ENCODE assay signal across 1 cellular context in the genomic region with DNA sequence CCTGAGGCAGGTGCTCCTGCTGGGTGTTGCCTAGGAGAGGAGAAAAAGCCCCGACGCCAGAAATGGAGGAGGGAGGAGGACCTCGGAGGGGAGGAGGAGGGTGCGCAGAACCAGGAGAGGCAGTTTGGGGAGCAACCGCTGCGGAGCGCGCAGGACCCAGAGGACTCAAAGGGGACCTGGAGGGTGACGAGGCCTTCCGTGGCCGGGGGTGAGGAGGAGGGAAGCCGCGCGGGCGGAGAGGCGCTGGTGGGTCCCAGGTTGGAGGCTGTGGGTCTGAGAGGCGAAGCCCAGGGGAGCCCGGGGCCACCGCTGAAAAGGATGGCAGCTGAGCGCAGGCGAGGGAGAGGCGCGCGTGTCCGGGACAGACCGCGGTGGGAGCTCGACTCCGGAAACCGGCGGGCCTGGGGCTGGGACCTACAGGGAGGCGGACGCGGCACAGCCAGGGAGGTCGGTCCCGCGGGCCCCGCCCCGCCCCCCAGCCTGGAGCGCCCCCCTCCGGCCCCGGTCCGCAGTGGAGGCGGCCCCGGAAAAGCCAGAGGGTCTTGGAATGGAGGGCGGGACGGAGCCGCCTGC.
TF ChIP-seq lines count a peak whose summit lies in the region.

No MANE protein-coding gene starts in this region.

TF ChIP-seq in HepG2, 621 proteins besides CTCF, POLR2A, EP300 and RAD21 (continued from another document and continues in another):
- TF ChIP-seq, protein P1, sequence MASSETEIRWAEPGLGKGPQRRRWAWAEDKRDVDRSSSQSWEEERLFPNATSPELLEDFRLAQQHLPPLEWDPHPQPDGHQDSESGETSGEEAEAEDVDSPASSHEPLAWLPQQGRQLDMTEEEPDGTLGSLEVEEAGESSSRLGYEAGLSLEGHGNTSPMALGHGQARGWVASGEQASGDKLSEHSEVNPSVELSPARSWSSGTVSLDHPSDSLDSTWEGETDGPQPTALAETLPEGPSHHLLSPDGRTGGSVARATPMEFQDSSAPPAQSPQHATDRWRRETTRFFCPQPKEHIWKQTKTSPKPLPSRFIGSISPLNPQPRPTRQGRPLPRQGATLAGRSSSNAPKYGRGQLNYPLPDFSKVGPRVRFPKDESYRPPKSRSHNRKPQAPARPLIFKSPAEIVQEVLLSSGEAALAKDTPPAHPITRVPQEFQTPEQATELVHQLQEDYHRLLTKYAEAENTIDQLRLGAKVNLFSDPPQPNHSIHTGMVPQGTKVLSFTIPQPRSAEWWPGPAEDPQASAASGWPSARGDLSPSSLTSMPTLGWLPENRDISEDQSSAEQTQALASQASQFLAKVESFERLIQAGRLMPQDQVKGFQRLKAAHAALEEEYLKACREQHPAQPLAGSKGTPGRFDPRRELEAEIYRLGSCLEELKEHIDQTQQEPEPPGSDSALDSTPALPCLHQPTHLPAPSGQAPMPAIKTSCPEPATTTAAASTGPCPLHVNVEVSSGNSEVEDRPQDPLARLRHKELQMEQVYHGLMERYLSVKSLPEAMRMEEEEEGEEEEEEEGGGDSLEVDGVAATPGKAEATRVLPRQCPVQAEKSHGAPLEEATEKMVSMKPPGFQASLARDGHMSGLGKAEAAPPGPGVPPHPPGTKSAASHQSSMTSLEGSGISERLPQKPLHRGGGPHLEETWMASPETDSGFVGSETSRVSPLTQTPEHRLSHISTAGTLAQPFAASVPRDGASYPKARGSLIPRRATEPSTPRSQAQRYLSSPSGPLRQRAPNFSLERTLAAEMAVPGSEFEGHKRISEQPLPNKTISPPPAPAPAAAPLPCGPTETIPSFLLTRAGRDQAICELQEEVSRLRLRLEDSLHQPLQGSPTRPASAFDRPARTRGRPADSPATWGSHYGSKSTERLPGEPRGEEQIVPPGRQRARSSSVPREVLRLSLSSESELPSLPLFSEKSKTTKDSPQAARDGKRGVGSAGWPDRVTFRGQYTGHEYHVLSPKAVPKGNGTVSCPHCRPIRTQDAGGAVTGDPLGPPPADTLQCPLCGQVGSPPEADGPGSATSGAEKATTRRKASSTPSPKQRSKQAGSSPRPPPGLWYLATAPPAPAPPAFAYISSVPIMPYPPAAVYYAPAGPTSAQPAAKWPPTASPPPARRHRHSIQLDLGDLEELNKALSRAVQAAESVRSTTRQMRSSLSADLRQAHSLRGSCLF (CRISPR knock-in tag; IDR thresholded peaks at IDR 0.05; ENCODE audit: borderline replicate concordance), result no peak
- TF ChIP-seq ARNT (IDR thresholded peaks at IDR 0.05) (no peak), ZNF263 (CRISPR knock-in tag; IDR thresholded peaks at IDR 0.05) (peak; percentile 92), ZC3H4 (CRISPR knock-in tag; IDR thresholded peaks at IDR 0.05; ENCODE audit: borderline replicate concordance) (0 out of 2 replicates have a peak, but pooled peaks have one; percentile 14), PCBP1 (IDR thresholded peaks at IDR 0.05; ENCODE audit: borderline replicate concordance, low read depth, low read length) (0 out of 2 replicates have a peak, but pooled peaks have one; percentile 62), ZNF672 (CRISPR knock-in tag; IDR thresholded peaks at IDR 0.05) (no peak), MAX (IDR thresholded peaks at IDR 0.05) (no peak; the same call in 1 of the 2 replicates), HNF4A (CRISPR knock-in tag; IDR thresholded peaks at IDR 0.05) (no peak), POLR2AphosphoS2 (IDR thresholded peaks at IDR 0.05; ENCODE audit: low read depth, low read length) (no peak), KDM4B (CRISPR knock-in tag; IDR thresholded peaks at IDR 0.05) (no peak), ZBTB40 (IDR thresholded peaks at IDR 0.05) (no peak), ZBTB40 (CRISPR knock-in tag; IDR thresholded peaks at IDR 0.05) (no peak), ZNF333 (CRISPR knock-in tag; IDR thresholded peaks at IDR 0.05; ENCODE audit: borderline replicate concordance) (no peak), FOXK1 (CRISPR knock-in tag; IDR thresholded peaks at IDR 0.05; ENCODE audit: borderline replicate concordance, low read depth) (0 out of 2 replicates have a peak, but pooled peaks have one; percentile 8), SAP130 (CRISPR knock-in tag; IDR thresholded peaks at IDR 0.05; ENCODE audit: low read depth) (peak; percentile 52; the same call in 1 of the 2 replicates), TIGD3 (CRISPR knock-in tag; IDR thresholded peaks at IDR 0.05; ENCODE audit: borderline replicate concordance) (no peak), ZBTB21 (CRISPR knock-in tag; IDR thresholded peaks at IDR 0.05) (no peak), HDAC1 (CRISPR knock-in tag; IDR thresholded peaks at IDR 0.05) (peak; percentile 23; the same call in 1 of the 2 replicates), TGIF2 (CRISPR knock-in tag; IDR thresholded peaks at IDR 0.05) (no peak), ZNF17 (CRISPR knock-in tag; IDR thresholded peaks at IDR 0.05) (no peak), PRDM15 (CRISPR knock-in tag; IDR thresholded peaks at IDR 0.05) (no peak), NAIF1 (CRISPR knock-in tag; IDR thresholded peaks at IDR 0.05; ENCODE audit: borderline replicate concordance) (no peak), ZNF883 (CRISPR knock-in tag; IDR thresholded peaks at IDR 0.05; ENCODE audit: not compliant biosample characterization) (no peak), MZF1 (CRISPR knock-in tag; IDR thresholded peaks at IDR 0.05; ENCODE audit: borderline replicate concordance) (no peak), ZBTB8A (CRISPR knock-in tag; IDR thresholded peaks at IDR 0.05; ENCODE audit: borderline replicate concordance, low read depth) (no peak), FOXJ3 (CRISPR knock-in tag; IDR thresholded peaks at IDR 0.05; ENCODE audit: borderline replicate concordance) (no peak), MED13 (CRISPR knock-in tag; IDR thresholded peaks at IDR 0.05) (no peak), ZNF451 (CRISPR knock-in tag; IDR thresholded peaks at IDR 0.05) (no peak), ZNF713 (CRISPR knock-in tag; IDR thresholded peaks at IDR 0.05) (no peak), HNRNPK (IDR thresholded peaks at IDR 0.05; ENCODE audit: low read depth, low read length, poor library complexity, severe bottlenecking) (peak; percentile 15), ATF7-NPFF (CRISPR knock-in tag; IDR thresholded peaks at IDR 0.05; ENCODE audit: low read depth) (peak; percentile 43; the same call in 1 of the 2 replicates)
- TF ChIP-seq, protein P2, sequence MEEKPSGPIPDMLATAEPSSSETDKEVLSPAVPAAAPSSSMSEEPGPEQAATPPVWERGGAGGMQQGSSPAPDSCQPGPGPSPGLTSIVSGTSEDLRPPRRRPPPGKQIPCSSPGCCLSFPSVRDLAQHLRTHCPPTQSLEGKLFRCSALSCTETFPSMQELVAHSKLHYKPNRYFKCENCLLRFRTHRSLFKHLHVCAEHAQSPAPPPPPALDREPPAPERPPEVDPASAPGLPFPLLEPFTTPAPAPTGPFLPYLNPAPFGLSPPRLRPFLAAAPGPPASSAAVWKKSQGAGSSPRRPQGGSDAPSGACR (CRISPR knock-in tag; IDR thresholded peaks at IDR 0.05), result no peak
- TF ChIP-seq, protein P3, sequence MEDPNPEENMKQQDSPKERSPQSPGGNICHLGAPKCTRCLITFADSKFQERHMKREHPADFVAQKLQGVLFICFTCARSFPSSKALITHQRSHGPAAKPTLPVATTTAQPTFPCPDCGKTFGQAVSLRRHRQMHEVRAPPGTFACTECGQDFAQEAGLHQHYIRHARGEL (CRISPR knock-in tag; IDR thresholded peaks at IDR 0.05), result no peak
- TF ChIP-seq, protein P4, sequence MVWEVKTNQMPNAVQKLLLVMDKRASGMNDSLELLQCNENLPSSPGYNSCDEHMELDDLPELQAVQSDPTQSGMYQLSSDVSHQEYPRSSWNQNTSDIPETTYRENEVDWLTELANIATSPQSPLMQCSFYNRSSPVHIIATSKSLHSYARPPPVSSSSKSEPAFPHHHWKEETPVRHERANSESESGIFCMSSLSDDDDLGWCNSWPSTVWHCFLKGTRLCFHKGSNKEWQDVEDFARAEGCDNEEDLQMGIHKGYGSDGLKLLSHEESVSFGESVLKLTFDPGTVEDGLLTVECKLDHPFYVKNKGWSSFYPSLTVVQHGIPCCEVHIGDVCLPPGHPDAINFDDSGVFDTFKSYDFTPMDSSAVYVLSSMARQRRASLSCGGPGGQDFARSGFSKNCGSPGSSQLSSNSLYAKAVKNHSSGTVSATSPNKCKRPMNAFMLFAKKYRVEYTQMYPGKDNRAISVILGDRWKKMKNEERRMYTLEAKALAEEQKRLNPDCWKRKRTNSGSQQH (CRISPR knock-in tag; IDR thresholded peaks at IDR 0.05; ENCODE audit: low read depth), result 0 out of 2 replicates have a peak, but pooled peaks have one; percentile 2
